7 cellular contexts compared by ENCODE assay signal in the genomic region with DNA sequence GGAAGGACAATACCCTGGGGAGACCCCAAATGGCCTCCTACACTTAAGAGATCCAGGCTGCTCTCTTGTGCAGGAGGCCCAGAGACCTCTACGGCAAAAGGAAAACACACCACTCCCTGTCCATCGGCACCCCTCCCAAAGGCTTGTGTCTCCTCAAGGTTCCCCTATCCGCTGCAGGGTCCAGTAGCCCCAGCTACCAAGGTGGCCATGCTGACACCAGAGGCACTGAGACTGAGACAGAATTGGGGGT. TPM values are rescaled to one million over a fixed set of nuclear protein-coding genes. Genes with fewer than 3 reads are reported as not detected.
DNase-seq lines count a peak whose midpoint lies in the region; ATAC-seq and TF ChIP-seq lines count a peak whose summit lies in the region.

No MANE protein-coding gene starts in this region.

- intact Hi-C loops in prostate gland (cut with DNase I), result loop anchor here (5.0 kb wide), 1 partner anchor 88 kb away; no protein-coding TSS in a partner anchor

- H3K4me3 ChIP-seq in esophagus (ENCODE audit: low read depth in 1 of 2, low read length in 2 of 2) (peak overlapping the region; percentile 80 to 97), prostate gland (peak overlapping the region; percentile 83 to 87)

- H3K36me3 ChIP-seq in esophagus (ENCODE audit: control insufficient read depth in 2 of 2, insufficient read depth in 2 of 2, low read length in 1 of 2), result peaks cover 21% of the 10 kb centered on the region in 2 donors
- no peaks in the 10 kb centered on the region for H3K36me3 ChIP-seq in prostate gland

- H3K4me1 ChIP-seq in esophagus (ENCODE audit: control insufficient read depth in 2 of 2, insufficient read depth in 2 of 2, low read length in 1 of 2) (peaks cover 0 to 15% of the 10 kb centered on the region in 2 donors), prostate gland (replicated peaks) (peaks cover 19% of the 10 kb centered on the region)

- H3K9me3 ChIP-seq in T-helper 17 cell (ENCODE audit: control insufficient read depth, low read length, poor library complexity, severe bottlenecking), result no peaks in the 10 kb centered on the region
- no peaks in the 10 kb centered on the region for H3K9me3 ChIP-seq in esophagus (ENCODE audit: control insufficient read depth in 2 of 2, insufficient read depth in 1 of 2, low read depth in 1 of 2, low read length in 1 of 2)
- H3K9me3 ChIP-seq in prostate gland, result no peaks in the 10 kb centered on the region

- H3K36me3 Mint-ChIP-seq in HFFc6 (ENCODE audit: low read depth) (peaks cover 53% of the 10 kb centered on the region), T-helper 17 cell (ENCODE audit: low read depth) (peaks cover 9% of the 10 kb centered on the region)

- peak overlapping the region; percentile 89 for H3K4me3 Mint-ChIP-seq in HFFc6
- peak overlapping the region; percentile 97 for H3K4me3 Mint-ChIP-seq in T-helper 17 cell

- no peaks in the 10 kb centered on the region for H3K9me3 Mint-ChIP-seq in HFFc6

- ATAC-seq in T-helper 17 cell, result no peak

- 0% methylated on average over 3 of the region's 3 CpGs for WGBS in esophagus, 2 donors
- 0% methylated on average over 3 of the region's 3 CpGs for WGBS in prostate gland

- H3K27ac Mint-ChIP-seq in HFFc6 (peak overlapping the region; percentile 99), T-helper 17 cell (peak overlapping the region; percentile 98)

- H3K27me3 Mint-ChIP-seq in HFFc6 (ENCODE audit: insufficient read depth) (peaks cover 9% of the 10 kb centered on the region), T-helper 17 cell (no peaks in the 10 kb centered on the region)

- DNase-seq in HFFc6 (no peak), T-helper 17 cell (peak in 1 of 3 donors; percentile 11), prostate gland (ENCODE audit: low spot score) (no peak), dedifferentiated amniotic fluid mesenchymal stem cell (ENCODE audit: extremely low spot score) (no peak), NCI-H2107 treated with DMSO at 0.1 percent for 48 hours (lab: John Stamatoyannopoulos, UW; ENCODE audit: unreplicated experiment) (no peak), DMS 273 treated with DMSO at 0.1 percent for 48 hours (lab: John Stamatoyannopoulos, UW) (no peak)

- no peak for TF ChIP-seq POLR2A in prostate gland (IDR thresholded peaks at IDR 0.05)

- H3K4me1 Mint-ChIP-seq in HFFc6 (ENCODE audit: low read depth) (peaks cover 65% of the 10 kb centered on the region), T-helper 17 cell (peaks cover 49% of the 10 kb centered on the region)

- H3K27ac ChIP-seq in esophagus (ENCODE audit: low read depth in 2 of 2, low read length in 1 of 2) (peak overlapping the region; percentile 97 to 99), prostate gland (peak overlapping the region; percentile 99)

- TF ChIP-seq CTCF in HFFc6 (IDR thresholded peaks at IDR 0.05), result no peak
- TF ChIP-seq CTCF in prostate gland (IDR thresholded peaks at IDR 0.05), result no peak

- H3K27me3 ChIP-seq in esophagus (ENCODE audit: control insufficient read depth in 1 of 2, insufficient read depth in 2 of 2, low read length in 2 of 2) (no peaks in the 10 kb centered on the region), prostate gland (replicated peaks; ENCODE audit: insufficient read depth) (no peaks in the 10 kb centered on the region)

RNA-seq across cellular contexts. Expression of a gene that starts 0.6 kb away (rescaled TPM):
- total RNA-seq in HFFc6 (2021; fragmentation: NEBNext Ultra II Directional; extraction: Animal tissue kit (Norgen Biotek cat#: 25700)), result 10 to 100 TPM in 4 of 6 experiments, 1 to 10 TPM in 2; 9.4 to 10.8 (median 10.2) TPM
- total RNA-seq in T-helper 17 cell, result 100 to 1,000 TPM; 115 to 145 TPM
- 10 to 100 TPM; 19.8 to 30.7 TPM for polyA plus RNA-seq in esophagus
- total RNA-seq in prostate gland, result 10 to 100 TPM; 39.0 to 51.8 TPM

RNA-seq across cellular contexts. Expression of a gene that starts 2.9 kb away (rescaled TPM):
- 10 to 100 TPM; 40.7 to 43.6 (median 42.1) TPM for total RNA-seq in HFFc6 (2021; fragmentation: NEBNext Ultra II Directional; extraction: Animal tissue kit (Norgen Biotek cat#: 25700))
- 10 to 100 TPM; 82.4 to 93.5 TPM for total RNA-seq in T-helper 17 cell
- polyA plus RNA-seq in esophagus, result 10 to 100 TPM; 14.7 to 35.0 TPM
- total RNA-seq in prostate gland, result 10 to 100 TPM; 54.5 to 92.1 TPM

RNA-seq across cellular contexts. Expression of a gene that starts 27.3 kb away (rescaled TPM):
- 100 to 1,000 TPM; 110 to 123 (median 116) TPM for total RNA-seq in HFFc6 (2021; fragmentation: NEBNext Ultra II Directional; extraction: Animal tissue kit (Norgen Biotek cat#: 25700))
- total RNA-seq in T-helper 17 cell, result 10 to 100 TPM; 63.9 to 78.8 TPM
- 100 to 1,000 TPM in 1 of 2 donors, 10 to 100 TPM in 1; 77.4 to 159 TPM for polyA plus RNA-seq in esophagus
- total RNA-seq in prostate gland, result 100 to 1,000 TPM; 131 to 157 TPM

RNA-seq across cellular contexts. Expression of a gene that starts 30.2 kb away (rescaled TPM):
- 1 to 10 TPM; 1.0 to 1.8 (median 1.2) TPM for total RNA-seq in HFFc6 (2021; fragmentation: NEBNext Ultra II Directional; extraction: Animal tissue kit (Norgen Biotek cat#: 25700))
- under 1 TPM; 0.35 to 0.63 TPM for total RNA-seq in T-helper 17 cell
- under 1 TPM; 0.12 to 0.24 TPM for polyA plus RNA-seq in esophagus
- total RNA-seq in prostate gland, result 1 to 10 TPM in 1 of 2 donors, under 1 TPM in 1; 0.50 to 3.7 TPM

RNA-seq across cellular contexts. Expression of a gene that starts 31.8 kb away (rescaled TPM):
- total RNA-seq in HFFc6 (2021; fragmentation: NEBNext Ultra II Directional; extraction: Animal tissue kit (Norgen Biotek cat#: 25700)), result 100 to 1,000 TPM; 179 to 207 (median 193) TPM
- total RNA-seq in T-helper 17 cell (100 to 1,000 TPM; 175 to 180 TPM), prostate gland (10 to 100 TPM; 67.2 to 90.0 TPM)
- polyA plus RNA-seq in esophagus, result 100 to 1,000 TPM in 1 of 2 donors, 10 to 100 TPM in 1; 74.4 to 106 TPM
